ENCODE assay signal across 15 cellular contexts in genomic region chr4:1028574-1029220, GRCh38.
"Had no signal": no experiment of that assay in that cellular context is flagged by ENCODE, and none has a peak within 500 bp of the region (broad histone marks: within the 10 kb centered on the region; RNA-seq: fewer than 3 reads in every experiment).

No MANE protein-coding gene starts in this region.

- H3K27ac ChIP-seq: dorsolateral prefrontal cortex, heart left ventricle, right atrium auricular region had no signal

- ATAC-seq: esophagus mucosa; naive thymus-derived CD8-positive, alpha-beta T cell had no signal

- H3K4me3 Mint-ChIP-seq: naive thymus-derived CD8-positive, alpha-beta T cell had no signal

- H3K9me3 ChIP-seq: heart left ventricle, mucosa of descending colon, right atrium auricular region had no signal

- H3K9me3 Mint-ChIP-seq: naive thymus-derived CD8-positive, alpha-beta T cell had no signal

- DNase-seq: cortex of kidney; dorsolateral prefrontal cortex; effector memory CD4-positive, alpha-beta T cell; heart left ventricle; hippocampal formation; left colon; mucosa of descending colon; naive thymus-derived CD8-positive, alpha-beta T cell; posterior cingulate gyrus; small intestine; stimulated activated CD4-positive, alpha-beta T cell treated with anti-CD3 and anti-CD28 coated beads, Interleukin-12 subunit alpha, Interleukin-12 subunit beta, amount 100 ng/mL, for 4 hours; stimulated activated naive CD4-positive, alpha-beta T cell treated with Interleukin-2 at 50 U/mL for 16 hours; trophoblast cell had no signal

- H3K27me3 ChIP-seq: right atrium auricular region had no signal

- H3K27ac Mint-ChIP-seq: naive thymus-derived CD8-positive, alpha-beta T cell had no signal

- H3K4me3 ChIP-seq: dorsolateral prefrontal cortex, heart left ventricle, mucosa of descending colon, right atrium auricular region had no signal
